ENCODE assay signal across 9 cellular contexts in genomic region chr11:107957109-107957588, GRCh38. TPM values are rescaled to one million over a fixed set of nuclear protein-coding genes. Genes with fewer than 3 reads are reported as not detected.
DNase-seq lines count a peak whose midpoint lies in the region; ATAC-seq, FAIRE-seq and TF ChIP-seq lines count a peak whose summit lies in the region.
"Had no signal": no experiment of that assay in that cellular context is flagged by ENCODE, and none has a peak within 500 bp of the region (broad histone marks: within the 10 kb centered on the region; RNA-seq: fewer than 3 reads in every experiment).

No MANE protein-coding gene starts in this region.

- no peaks in the 10 kb centered on the region for H3K36me3 ChIP-seq in left lung

- H3K9me3 Mint-ChIP-seq in WTC11: no peaks in the 10 kb centered on the region

- FAIRE-seq in frontal cortex (lab: Jason Lieb, UNC): no peak

- peak; percentile 58 for ATAC-seq in GM21576 (IDR thresholded peaks at IDR 0.05; ENCODE audit: unreplicated experiment)
- peak; percentile 44 for ATAC-seq in left lung
- ATAC-seq in WTC11: no peak

- peaks cover 0 to 10% of the 10 kb centered on the region in 2 donors for H3K4me1 ChIP-seq in left lung

- intact Hi-C loops in left lung (cut with DNase I): no loop called here

- peaks cover 4% of the 10 kb centered on the region; the same call in 1 of the 2 replicates for H3K36me3 Mint-ChIP-seq in WTC11

- H3K27me3 Mint-ChIP-seq in WTC11 (ENCODE audit: low read depth): no peaks in the 10 kb centered on the region

- POLR2A ChIA-PET in WTC11 (lab: Charles Lee): interaction anchor here (0.6 kb wide), 1 partner anchor 656 kb away, joined by 4 read pairs; no protein-coding TSS in a partner anchor

- no peaks in the 10 kb centered on the region for H3K27me3 ChIP-seq in left lung

- DNase-seq in DMS 273 treated with DMSO at 0.1 percent for 48 hours (lab: John Stamatoyannopoulos, UW): peak; percentile 93
- peak; percentile 50 to 89 for DNase-seq in NOMO-1 (lab: John Stamatoyannopoulos, UW; ENCODE audit: unreplicated experiment in 2 of 2)
- DNase-seq in left lung: no peak
- DNase-seq in stimulated activated CD4-positive, alpha-beta T cell treated with anti-CD3 and anti-CD28 coated beads, Interleukin-15, amount 100 ng/mL, for 24 hours: no peak
- DNase-seq in WTC11 (ENCODE audit: low spot score): no peak
- no peak for DNase-seq in HPDE6-E6E7 (ENCODE audit: extremely low spot score)
- no peak for DNase-seq in frontal cortex (ENCODE audit: low spot score in 2 of 2)

- no peak overlapping the region for H3K4me3 ChIP-seq in left lung

- H3K9me3 ChIP-seq in left lung: no peaks in the 10 kb centered on the region

- H3K4me3 Mint-ChIP-seq in WTC11: no peak overlapping the region

- TF ChIP-seq CTCF in left lung (IDR thresholded peaks at IDR 0.05): no peak
- no peak for TF ChIP-seq CTCF in WTC11 (IDR thresholded peaks at IDR 0.05)

- peaks cover 11% of the 10 kb centered on the region for H3K4me1 Mint-ChIP-seq in WTC11

- CTCF ChIA-PET in WTC11 (lab: Charles Lee): no interaction called here

- no peak overlapping the region; the same call in 1 of the 2 replicates for H3K27ac Mint-ChIP-seq in WTC11

- H3K27ac ChIP-seq in left lung: no peak overlapping the region

TF ChIP-seq in WTC11, 78 proteins besides CTCF, POLR2A, EP300 and RAD21:
- TF ChIP-seq PRRX2 (CRISPR knock-in tag; IDR thresholded peaks at IDR 0.05) (no peak), PRDM15 (CRISPR knock-in tag; IDR thresholded peaks at IDR 0.05) (no peak), ATF1 (CRISPR knock-in tag; IDR thresholded peaks at IDR 0.05) (no peak), FOXJ3 (CRISPR knock-in tag; IDR thresholded peaks at IDR 0.05; ENCODE audit: borderline replicate concordance) (no peak), AFF4 (CRISPR knock-in tag; IDR thresholded peaks at IDR 0.05; ENCODE audit: borderline replicate concordance) (no peak), RELA (CRISPR knock-in tag; IDR thresholded peaks at IDR 0.05; ENCODE audit: borderline replicate concordance) (no peak), GABPB1 (CRISPR knock-in tag; IDR thresholded peaks at IDR 0.05) (no peak), ZBTB43 (CRISPR knock-in tag; IDR thresholded peaks at IDR 0.05) (no peak), EMX1 (CRISPR knock-in tag; IDR thresholded peaks at IDR 0.05) (no peak), HMGA2 (CRISPR knock-in tag; IDR thresholded peaks at IDR 0.05) (no peak), ATF6 (CRISPR knock-in tag; IDR thresholded peaks at IDR 0.05) (no peak), FOXP1 (CRISPR knock-in tag; IDR thresholded peaks at IDR 0.05; ENCODE audit: borderline replicate concordance) (no peak), JUN (CRISPR knock-in tag; IDR thresholded peaks at IDR 0.05) (no peak)

RNA-seq across cellular contexts. Expression of gene RAB39A, which starts 28.9 kb away (rescaled TPM):
- total RNA-seq in left lung (1 to 10 TPM; 1.7 to 5.6 TPM), WTC11 (2021) (9.5 to 12.1 TPM (median 10.6 TPM) in 3 replicates), frontal cortex (52.2 TPM)
- total RNA-seq: pulmonary artery endothelial cell had no signal

RNA-seq across cellular contexts. Expression of gene CUL5, which starts 51.5 kb away (rescaled TPM):
- total RNA-seq in left lung (10 to 100 TPM; 31.1 to 36.1 TPM), WTC11 (2021) (30.0 to 31.4 TPM (median 30.4 TPM) in 3 replicates), frontal cortex (117 TPM)

Comparison
In these comparisons a context has a peak if more than half of its experiments do, and no peak if none do; other contexts are left out.
1. DNase-seq: peak in DMS 273 treated with DMSO at 0.1 percent for 48 hours (single experiment) and NOMO-1 (2 of 2); none in left lung (0 of 2), stimulated activated CD4-positive, alpha-beta T cell treated with anti-CD3 and anti-CD28 coated beads, Interleukin-15, amount 100 ng/mL, for 24 hours (single experiment), WTC11 (single experiment), HPDE6-E6E7 (single experiment) and frontal cortex (0 of 2).